ENCODE assay signal across 15 cellular contexts in genomic region chr1:245316791-245317190, GRCh38.
A peak's percentile ranks its signal among the peaks of the same experiment; 100 is the strongest.
DNase-seq lines count a peak whose midpoint lies in the region; ATAC-seq and TF ChIP-seq lines count a peak whose summit lies in the region.
"Had no signal": no experiment of that assay in that cellular context is flagged by ENCODE, and none has a peak within 500 bp of the region (broad histone marks: within the 10 kb centered on the region; RNA-seq: fewer than 3 reads in every experiment).

No MANE protein-coding gene starts in this region.

- H3K27ac Mint-ChIP-seq in mesothelial cell of epicardium (peak overlapping the region; percentile 61), progenitor cell of endocrine pancreas (peak overlapping the region; percentile 1)
- H3K27ac Mint-ChIP-seq: CD4-positive, CD25-positive, alpha-beta regulatory T cell; HFFc6 had no signal

- no TSS peak for BruUV-seq in A673 (replicated peaks; lab: Mats Ljungman, UMichigan)

- POLR2A ChIA-PET in A673 (lab: Charles Lee; ENCODE audit: low non-redundant PET): interaction anchor here (0.7 kb wide), 1 partner anchor 690 kb away, joined by 4 read pairs; no protein-coding TSS in a partner anchor

- no peaks in the 10 kb centered on the region for H3K27me3 Mint-ChIP-seq in mesothelial cell of epicardium (ENCODE audit: low read depth)
- H3K27me3 Mint-ChIP-seq in progenitor cell of endocrine pancreas: no peaks in the 10 kb centered on the region
- H3K27me3 Mint-ChIP-seq: CD4-positive, CD25-positive, alpha-beta regulatory T cell had no signal

- H3K9me3 ChIP-seq in cardiac muscle cell (ENCODE audit: low read depth): no peaks in the 10 kb centered on the region
- no peaks in the 10 kb centered on the region for H3K9me3 ChIP-seq in heart right ventricle
- H3K9me3 ChIP-seq in A673 (ENCODE audit: low read depth, low read length, poor library complexity, severe bottlenecking): no peaks in the 10 kb centered on the region
- H3K9me3 ChIP-seq: BLaER1 treated with 17β-estradiol and CSF1 and Interleukin-3, amounts not matched to agents 10 nM and 100 nM had no signal

- no peak for TF ChIP-seq CTCF in cardiac muscle cell (IDR thresholded peaks at IDR 0.05; ENCODE audit: low read depth, low read length)
- no peak for TF ChIP-seq CTCF in heart right ventricle (IDR thresholded peaks at IDR 0.05)
- TF ChIP-seq CTCF in mesothelial cell of epicardium (IDR thresholded peaks at IDR 0.05; ENCODE audit: unreplicated experiment): no peak
- TF ChIP-seq CTCF in progenitor cell of endocrine pancreas (IDR thresholded peaks at IDR 0.05; ENCODE audit: unreplicated experiment): no peak
- no peak for TF ChIP-seq CTCF in A673 (conservative IDR thresholded peaks at IDR 0.05; ENCODE audit: low read depth, low read length)

- no peak overlapping the region for H3K4me3 Mint-ChIP-seq in mesothelial cell of epicardium
- H3K4me3 Mint-ChIP-seq in progenitor cell of endocrine pancreas (ENCODE audit: low read depth): no peak overlapping the region
- H3K4me3 Mint-ChIP-seq: CD4-positive, CD25-positive, alpha-beta regulatory T cell; HFFc6 had no signal

- peaks cover 32% of the 10 kb centered on the region for H3K4me1 ChIP-seq in cardiac muscle cell (ENCODE audit: low read depth)
- peaks cover 0 to 4% (median 0%) of the 10 kb centered on the region in 9 donors for H3K4me1 ChIP-seq in heart right ventricle
- H3K4me1 ChIP-seq in A673 (ENCODE audit: insufficient read depth, low read length, poor library complexity, severe bottlenecking): no peaks in the 10 kb centered on the region

- H3K36me3 Mint-ChIP-seq in mesothelial cell of epicardium (peaks cover 2% of the 10 kb centered on the region), progenitor cell of endocrine pancreas (ENCODE audit: insufficient read depth) (no peaks in the 10 kb centered on the region)
- H3K36me3 Mint-ChIP-seq: CD4-positive, CD25-positive, alpha-beta regulatory T cell had no signal

- no peaks in the 10 kb centered on the region for H3K36me3 ChIP-seq in cardiac muscle cell
- no peaks in the 10 kb centered on the region for H3K36me3 ChIP-seq in heart right ventricle
- H3K36me3 ChIP-seq in A673 (ENCODE audit: insufficient read depth, low read length, poor library complexity, severe bottlenecking): no peaks in the 10 kb centered on the region
- H3K36me3 ChIP-seq: BLaER1 treated with 17β-estradiol and CSF1 and Interleukin-3, amounts not matched to agents 10 nM and 100 nM had no signal

- intact Hi-C loops in heart right ventricle (cut with DNase I) (no loop called here), A673 (cut with micrococcal nuclease; ENCODE audit: unreplicated experiment) (no loop called here)

- H3K27ac ChIP-seq in cardiac muscle cell (peak overlapping the region; percentile 90), heart right ventricle (no peak overlapping the region), A673 (ENCODE audit: low read depth, low read length, poor library complexity, severe bottlenecking) (no peak overlapping the region)
- H3K27ac ChIP-seq: BLaER1 treated with 17β-estradiol and CSF1 and Interleukin-3, amounts not matched to agents 10 nM and 100 nM; HL-60 had no signal

- ATAC-seq in heart right ventricle (no peak), HG03039 (IDR thresholded peaks at IDR 0.05; ENCODE audit: unreplicated experiment) (no peak)

- DNase-seq in cardiac muscle cell (ENCODE audit: low read depth in 1 of 2, low spot score in 1 of 2) (no peak), heart right ventricle (no peak), mesothelial cell of epicardium (ENCODE audit: low spot score in 2 of 2, unreplicated experiment in 2 of 2) (no peak), progenitor cell of endocrine pancreas (ENCODE audit: low spot score, unreplicated experiment) (no peak), A673 (ENCODE audit: low spot score) (no peak), T-helper 9 cell (no peak)
- DNase-seq: 8988T; ACHN; CD4-positive, CD25-positive, alpha-beta regulatory T cell; DMS53; HCEC 1CT; HFFc6 had no signal

- H3K9me3 Mint-ChIP-seq in mesothelial cell of epicardium (no peaks in the 10 kb centered on the region), progenitor cell of endocrine pancreas (ENCODE audit: low read depth) (no peaks in the 10 kb centered on the region)
- H3K9me3 Mint-ChIP-seq: HFFc6 had no signal

- CTCF ChIA-PET in A673 (lab: Charles Lee): no interaction called here

- H3K4me1 Mint-ChIP-seq in mesothelial cell of epicardium (peaks cover 26% of the 10 kb centered on the region), progenitor cell of endocrine pancreas (ENCODE audit: low read depth) (peaks cover 24% of the 10 kb centered on the region)
- H3K4me1 Mint-ChIP-seq: CD4-positive, CD25-positive, alpha-beta regulatory T cell had no signal

- 66 to 68% methylated on average over 6 of the region's 6 CpGs for WGBS in heart right ventricle, 2 donors

- H3K27me3 ChIP-seq in cardiac muscle cell: no peaks in the 10 kb centered on the region
- peaks cover 0 to 27% (median 6%) of the 10 kb centered on the region in 7 donors for H3K27me3 ChIP-seq in heart right ventricle
- peaks cover 7% of the 10 kb centered on the region for H3K27me3 ChIP-seq in A673 (replicated peaks; ENCODE audit: insufficient read depth, low read depth, low read length, poor library complexity)

- H3K4me3 ChIP-seq in cardiac muscle cell: no peak overlapping the region
- no peak overlapping the region for H3K4me3 ChIP-seq in heart right ventricle
- no peak overlapping the region for H3K4me3 ChIP-seq in A673 (ENCODE audit: low read depth, low read length, poor library complexity, severe bottlenecking)
- H3K4me3 ChIP-seq: BLaER1 treated with 17β-estradiol and CSF1 and Interleukin-3, amounts not matched to agents 10 nM and 100 nM had no signal
